8 cellular contexts compared by ENCODE assay signal in genomic region chr3:11643212-11644087, GRCh38. TPM values are rescaled to one million over a fixed set of nuclear protein-coding genes. Genes with fewer than 3 reads are reported as not detected.
DNase-seq lines count a peak whose midpoint lies in the region; ATAC-seq and TF ChIP-seq lines count a peak whose summit lies in the region.

Gene VGLL4 (minus strand): TSS chr3:11643915. CDS start chr3:11643518, 397 bp downstream.

- H3K4me1 Mint-ChIP-seq in T-helper 2 cell treated with Interferon-gamma antibody and Interleukin-4, amounts not matched to agents 5 μg/mL and 100 μg/mL, for 36 hours (ENCODE audit: low read depth): peaks cover 36% of the 10 kb centered on the region

- TF ChIP-seq CTCF in GM12865 (IDR thresholded peaks at IDR 0.05; ENCODE audit: insufficient read depth, low read depth, low read length, missing control alignments) (no peak), astrocyte of the cerebellum (IDR thresholded peaks at IDR 0.05; ENCODE audit: low read depth, low read length, missing control alignments) (peak; percentile 10), vagina (IDR thresholded peaks at IDR 0.05) (peak in 1 of 3 experiments; percentile 12)

- peaks cover 34% of the 10 kb centered on the region for H3K36me3 Mint-ChIP-seq in T-helper 2 cell treated with Interferon-gamma antibody and Interleukin-4, amounts not matched to agents 5 μg/mL and 100 μg/mL, for 36 hours (ENCODE audit: low read depth)

- in situ Hi-C loops in astrocyte of the cerebellum (cut with HindIII; ENCODE audit: low sequenced_read_pairs): no loop called here

- no peaks in the 10 kb centered on the region for H3K9me3 ChIP-seq in vagina

- intact Hi-C loops in vagina (cut with DNase I): loop anchor here (10.0 kb wide), 1 partner anchor 89 kb away; no protein-coding TSS in a partner anchor

- no peaks in the 10 kb centered on the region for H3K9me3 Mint-ChIP-seq in T-helper 2 cell treated with Interferon-gamma antibody and Interleukin-4, amounts not matched to agents 5 μg/mL and 100 μg/mL, for 36 hours

- peaks cover 10% of the 10 kb centered on the region for H3K27me3 Mint-ChIP-seq in T-helper 2 cell treated with Interferon-gamma antibody and Interleukin-4, amounts not matched to agents 5 μg/mL and 100 μg/mL, for 36 hours (ENCODE audit: low read depth)

- peak within 1 kb of the TSS; percentile 100 for H3K4me3 Mint-ChIP-seq in T-helper 2 cell treated with Interferon-gamma antibody and Interleukin-4, amounts not matched to agents 5 μg/mL and 100 μg/mL, for 36 hours

- H3K4me3 ChIP-seq in GM12865 (ENCODE audit: low read depth, low read length) (peak within 1 kb of the TSS; percentile 81), astrocyte of the cerebellum (ENCODE audit: low read depth, low read length) (peak within 1 kb of the TSS; percentile 92), rectal smooth muscle tissue (ENCODE audit: low read length) (peak within 1 kb of the TSS; percentile 85), vagina (peak within 1 kb of the TSS; percentile 59 to 68)

- ATAC-seq in HG02678 (IDR thresholded peaks at IDR 0.05; ENCODE audit: unreplicated experiment): peak; percentile 64

- peak in 1 of 2 donors; percentile 59 for TF ChIP-seq POLR2A in vagina (IDR thresholded peaks at IDR 0.05)

- H3K4me1 ChIP-seq in rectal smooth muscle tissue (ENCODE audit: control insufficient read depth, insufficient read depth, low read length) (peaks cover 16% of the 10 kb centered on the region), vagina (peaks cover 38% of the 10 kb centered on the region)

- H3K36me3 ChIP-seq in rectal smooth muscle tissue (ENCODE audit: control insufficient read depth, insufficient read depth, low read length) (no peaks in the 10 kb centered on the region), vagina (no peaks in the 10 kb centered on the region)

- H3K27ac ChIP-seq in rectal smooth muscle tissue (ENCODE audit: low read depth, low read length): peak within 1 kb of the TSS; percentile 87
- peak within 1 kb of the TSS; percentile 87 for H3K27ac ChIP-seq in vagina

- peak within 1 kb of the TSS; percentile 100 for H3K27ac Mint-ChIP-seq in T-helper 2 cell treated with Interferon-gamma antibody and Interleukin-4, amounts not matched to agents 5 μg/mL and 100 μg/mL, for 36 hours

- peak; percentile 84 for DNase-seq in GM12865 (ENCODE audit: low read depth)
- DNase-seq in NCI-H128 (lab: John Stamatoyannopoulos, UW; ENCODE audit: unreplicated experiment): peak; percentile 67
- peak; percentile 74 for DNase-seq in T-helper 2 cell treated with Interferon-gamma antibody and Interleukin-4, amounts not matched to agents 5 μg/mL and 100 μg/mL, for 36 hours (ENCODE audit: low spot score)
- peak; percentile 90 for DNase-seq in astrocyte of the cerebellum (ENCODE audit: low read depth)
- DNase-seq in hepatic stellate cell (ENCODE audit: low spot score): peak; percentile 82
- peak in 1 of 2 donors; percentile 93 for DNase-seq in vagina (ENCODE audit: extremely low spot score in 2 of 2)

- H3K9ac ChIP-seq in rectal smooth muscle tissue (ENCODE audit: low read length): peak within 1 kb of the TSS; percentile 35

- H3K27me3 ChIP-seq in rectal smooth muscle tissue (ENCODE audit: control insufficient read depth, insufficient read depth, low read length) (no peaks in the 10 kb centered on the region), vagina (no peaks in the 10 kb centered on the region)

RNA-seq across cellular contexts. Expression of gene VGLL4, which starts in this region (rescaled TPM):
- 99.4 TPM for total RNA-seq in vagina
